ENCODE assay signal across 26 cellular contexts in the genomic region with DNA sequence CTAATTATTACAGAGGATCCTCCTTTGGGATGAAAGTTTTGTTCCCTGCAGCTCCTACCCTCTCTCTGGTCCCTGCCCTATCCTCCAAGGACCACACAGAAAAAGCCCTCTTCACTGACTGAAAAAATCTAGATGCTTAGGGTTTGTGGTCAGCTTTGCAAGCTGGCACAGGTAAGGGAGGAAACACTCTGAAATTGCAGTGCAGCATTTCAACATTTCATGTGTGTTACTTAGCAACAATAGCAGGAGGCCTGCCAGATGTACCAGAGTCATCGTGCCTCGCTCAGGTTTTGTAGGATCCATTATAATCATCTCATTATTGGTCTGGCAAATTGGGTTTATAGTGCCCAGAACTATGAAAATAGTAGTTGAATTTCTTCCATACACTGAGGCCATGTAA.
A peak's percentile ranks its signal among the peaks of the same experiment; 100 is the strongest.
DNase-seq lines count a peak whose midpoint lies in the region; ATAC-seq lines count a peak whose summit lies in the region.
"Had no signal": no experiment of that assay in that cellular context is flagged by ENCODE, and none has a peak within 500 bp of the region (broad histone marks: within the 10 kb centered on the region; RNA-seq: fewer than 3 reads in every experiment).

No MANE protein-coding gene starts in this region.

- H3K27ac Mint-ChIP-seq in activated T-cell treated with anti-CD3 and anti-CD28 coated beads, Interleukin-2, amount 50 U/mL, for 24 hours = peak overlapping the region; percentile 8
- H3K27ac Mint-ChIP-seq in activated T-helper 2 cell treated with anti-CD3 and anti-CD28 coated beads, Interferon-gamma antibody, Interleukin-2, Interleukin-4, amounts not matched to agents 10 μg/mL and 5 μg/mL and 100 μg/mL, durations not matched to agents 14 hours and 24 hours and 36 hours = peak overlapping the region; percentile 81
- H3K27ac Mint-ChIP-seq: dendritic cell treated with granulocyte-macrophage colony-stimulating factor and Interleukin-4, amounts not matched to agents 40 ng/mL and 50 ng/mL, for 4 days; immature natural killer cell; nephron progenitor cell had no signal

- no peaks in the 10 kb centered on the region for H3K9me3 ChIP-seq in KOPT-K1 (ENCODE audit: insufficient read depth, low read length, poor library complexity, severe bottlenecking)
- H3K9me3 ChIP-seq: pancreas, tibial artery had no signal

- DNase-seq in activated T-cell treated with anti-CD3 and anti-CD28 coated beads, Interleukin-2, amount 50 U/mL, for 24 hours = no peak
- DNase-seq in activated T-cell treated with anti-CD3 and anti-CD28 coated beads, Interleukin-2, amount 50 U/mL, for 48 hours = no peak
- no peak for DNase-seq in activated T-helper 2 cell treated with anti-CD3 and anti-CD28 coated beads, Interferon-gamma antibody, Interleukin-2, Interleukin-4, amounts not matched to agents 10 μg/mL and 5 μg/mL and 100 μg/mL, durations not matched to agents 14 hours and 24 hours and 36 hours (ENCODE audit: low spot score)
- DNase-seq in left lobe of liver (ENCODE audit: low spot score) (no peak), NCI-H1436 treated with DMSO at 0.1 percent for 48 hours (lab: John Stamatoyannopoulos, UW) (no peak), SKM-1 (lab: John Stamatoyannopoulos, UW; ENCODE audit: unreplicated experiment) (no peak), COLO668 (lab: John Stamatoyannopoulos, UW; ENCODE audit: unreplicated experiment) (no peak)
- DNase-seq: activated CD4-positive, alpha-beta T cell treated with anti-CD3 and anti-CD28 coated beads for 48 hours; activated naive CD4-positive, alpha-beta T cell; amniotic stem cell; DMS53; immature natural killer cell; KG1; NCI-H526; nephron progenitor cell; pancreas; right cardiac atrium; SIG-M5; stimulated activated CD4-positive, alpha-beta T cell treated with anti-CD3 and anti-CD28 coated beads, Interleukin-12 subunit alpha, Interleukin-12 subunit beta, amount 100 ng/mL, for 4 hours; stimulated activated CD4-positive, alpha-beta T cell treated with anti-CD3 and anti-CD28 coated beads, Interleukin-4, amount 100 ng/mL, for 4 hours; stimulated activated naive CD8-positive, alpha-beta T cell treated with anti-CD3 and anti-CD28 coated beads, Interleukin-15, Interleukin-2, amounts not matched to agents 100 U/mL and 50 U/mL, for 24 hours; T-cell; tibial artery had no signal

- no peaks in the 10 kb centered on the region for H3K36me3 Mint-ChIP-seq in activated T-cell treated with anti-CD3 and anti-CD28 coated beads, Interleukin-2, amount 50 U/mL, for 24 hours (ENCODE audit: low read depth)
- H3K36me3 Mint-ChIP-seq in activated T-helper 2 cell treated with anti-CD3 and anti-CD28 coated beads, Interferon-gamma antibody, Interleukin-2, Interleukin-4, amounts not matched to agents 10 μg/mL and 5 μg/mL and 100 μg/mL, durations not matched to agents 14 hours and 24 hours and 36 hours (ENCODE audit: low read depth) = no peaks in the 10 kb centered on the region
- H3K36me3 Mint-ChIP-seq: CD4-positive, alpha-beta memory T cell; immature natural killer cell; T-cell had no signal

- no peaks in the 10 kb centered on the region for H3K9me3 Mint-ChIP-seq in activated T-cell treated with anti-CD3 and anti-CD28 coated beads, Interleukin-2, amount 50 U/mL, for 24 hours
- H3K9me3 Mint-ChIP-seq in activated T-helper 2 cell treated with anti-CD3 and anti-CD28 coated beads, Interferon-gamma antibody, Interleukin-2, Interleukin-4, amounts not matched to agents 10 μg/mL and 5 μg/mL and 100 μg/mL, durations not matched to agents 14 hours and 24 hours and 36 hours = no peaks in the 10 kb centered on the region
- H3K9me3 Mint-ChIP-seq: dendritic cell treated with granulocyte-macrophage colony-stimulating factor and Interleukin-4, amounts not matched to agents 40 ng/mL and 50 ng/mL, for 4 days; immature natural killer cell; nephron progenitor cell; T-cell had no signal

- H3K4me1 Mint-ChIP-seq in activated T-cell treated with anti-CD3 and anti-CD28 coated beads, Interleukin-2, amount 50 U/mL, for 24 hours (ENCODE audit: low read depth) = peaks cover 62% of the 10 kb centered on the region
- peaks cover 73% of the 10 kb centered on the region for H3K4me1 Mint-ChIP-seq in activated T-helper 2 cell treated with anti-CD3 and anti-CD28 coated beads, Interferon-gamma antibody, Interleukin-2, Interleukin-4, amounts not matched to agents 10 μg/mL and 5 μg/mL and 100 μg/mL, durations not matched to agents 14 hours and 24 hours and 36 hours (ENCODE audit: low read depth)

- no peak overlapping the region for H3K4me3 Mint-ChIP-seq in activated T-cell treated with anti-CD3 and anti-CD28 coated beads, Interleukin-2, amount 50 U/mL, for 24 hours
- H3K4me3 Mint-ChIP-seq in activated T-helper 2 cell treated with anti-CD3 and anti-CD28 coated beads, Interferon-gamma antibody, Interleukin-2, Interleukin-4, amounts not matched to agents 10 μg/mL and 5 μg/mL and 100 μg/mL, durations not matched to agents 14 hours and 24 hours and 36 hours (ENCODE audit: low read depth) = no peak overlapping the region
- H3K4me3 Mint-ChIP-seq: dendritic cell treated with granulocyte-macrophage colony-stimulating factor and Interleukin-4, amounts not matched to agents 40 ng/mL and 50 ng/mL, for 4 days; immature natural killer cell; nephron progenitor cell; T-cell had no signal

- intact Hi-C loops in activated T-helper 2 cell treated with anti-CD3 and anti-CD28 coated beads, Interferon-gamma antibody, Interleukin-2, Interleukin-4, amounts not matched to agents 10 μg/mL and 5 μg/mL and 100 μg/mL, durations not matched to agents 14 hours and 24 hours and 36 hours (cut with micrococcal nuclease) = loop anchor here (5.0 to 10.0 kb wide), 3 partner anchors 72 to 735 kb away; no protein-coding TSS in a partner anchor

- no peaks in the 10 kb centered on the region for H3K36me3 ChIP-seq in KOPT-K1 (ENCODE audit: insufficient read depth, low read length)
- H3K36me3 ChIP-seq: pancreas, tibial artery had no signal

- H3K27me3 Mint-ChIP-seq in activated T-cell treated with anti-CD3 and anti-CD28 coated beads, Interleukin-2, amount 50 U/mL, for 24 hours = no peaks in the 10 kb centered on the region
- no peaks in the 10 kb centered on the region for H3K27me3 Mint-ChIP-seq in activated T-helper 2 cell treated with anti-CD3 and anti-CD28 coated beads, Interferon-gamma antibody, Interleukin-2, Interleukin-4, amounts not matched to agents 10 μg/mL and 5 μg/mL and 100 μg/mL, durations not matched to agents 14 hours and 24 hours and 36 hours (ENCODE audit: low read depth)
- H3K27me3 Mint-ChIP-seq: CD4-positive, alpha-beta memory T cell; dendritic cell treated with granulocyte-macrophage colony-stimulating factor and Interleukin-4, amounts not matched to agents 40 ng/mL and 50 ng/mL, for 4 days; T-cell had no signal

- ATAC-seq in left lobe of liver = peak; percentile 57
- ATAC-seq: right cardiac atrium; stimulated activated naive CD8-positive, alpha-beta T cell treated with anti-CD3 and anti-CD28 coated beads, Interleukin-15, Interleukin-2, amounts not matched to agents 100 U/mL and 50 U/mL, for 24 hours had no signal

- H3K27ac ChIP-seq in KOPT-K1 (ENCODE audit: low read depth, low read length, poor library complexity, severe bottlenecking) = peak overlapping the region; percentile 10
- H3K27ac ChIP-seq: pancreas, tibial artery had no signal
